21 cellular contexts compared by ENCODE assay signal in the genomic region with DNA sequence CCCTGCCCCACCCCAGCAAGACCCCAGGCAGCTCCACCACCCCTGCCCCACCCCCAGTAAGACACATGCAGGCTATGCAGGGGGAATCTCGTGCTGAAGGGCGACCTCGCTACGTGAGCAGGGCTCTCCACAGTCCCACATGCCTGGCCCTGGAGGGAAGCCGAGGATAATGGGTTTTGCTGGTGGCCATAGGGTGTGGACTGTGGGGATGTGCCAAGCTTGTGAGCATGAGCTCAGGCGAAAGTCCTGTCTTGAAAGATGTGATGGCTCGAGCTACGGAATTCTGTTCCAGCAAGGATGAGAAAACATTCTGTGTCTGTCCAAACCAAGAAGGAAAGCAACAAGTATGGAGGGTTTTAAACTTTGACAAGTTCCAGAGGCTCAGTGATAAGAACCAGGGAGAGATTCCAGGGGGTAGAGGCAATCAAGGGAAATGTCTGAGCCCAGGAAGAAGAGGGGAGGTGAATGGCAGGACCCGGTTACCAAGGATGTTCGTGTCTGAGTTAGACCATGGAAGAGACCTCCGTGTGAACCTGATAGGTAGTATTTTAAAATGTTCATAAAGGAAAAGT.
"Had no signal": no experiment of that assay in that cellular context is flagged by ENCODE, and none has a peak within 500 bp of the region (broad histone marks: within the 10 kb centered on the region; RNA-seq: fewer than 3 reads in every experiment).

No MANE protein-coding gene starts in this region.

- H3K27ac Mint-ChIP-seq: activated CD4-positive, alpha-beta T cell treated with anti-CD3 and anti-CD28 coated beads, Interleukin-2, amount 10 ng/mL, durations not matched to agents 24 days and 14 days; activated CD8-positive, alpha-beta T cell treated with anti-CD3 and anti-CD28 coated beads for 36 hours; activated naive CD8-positive, alpha-beta T cell treated with anti-CD3 and anti-CD28 coated beads for 36 hours; activated T-helper 17 cell treated with anti-CD3 and anti-CD28 coated beads, Interleukin-2, amount 50 U/mL, for 72 hours; neural progenitor cell; stimulated activated effector memory CD8-positive, alpha-beta T cell treated with anti-CD3 and anti-CD28 coated beads, Interleukin-12 subunit alpha, Interleukin-12 subunit beta, amount 100 ng/mL, for 72 hours had no signal

- ATAC-seq: activated CD8-positive, alpha-beta T cell treated with anti-CD3 and anti-CD28 coated beads for 36 hours; activated T-helper 17 cell treated with anti-CD3 and anti-CD28 coated beads, Interleukin-2, amount 50 U/mL, for 72 hours; body of pancreas; mucosa of descending colon; psoas muscle; right lobe of liver; stimulated activated effector memory CD8-positive, alpha-beta T cell treated with anti-CD3 and anti-CD28 coated beads, Interleukin-12 subunit alpha, Interleukin-12 subunit beta, amount 100 ng/mL, for 72 hours had no signal

- H3K4me3 ChIP-seq: body of pancreas, coronary artery, mucosa of descending colon, neural progenitor cell, psoas muscle, right lobe of liver, smooth muscle cell, testis, upper lobe of left lung had no signal

- H3K36me3 ChIP-seq: neural progenitor cell, right lobe of liver, upper lobe of left lung had no signal

- DNase-seq: activated CD4-positive, alpha-beta T cell treated with anti-CD3 and anti-CD28 coated beads, Interleukin-2, amount 10 ng/mL, durations not matched to agents 24 days and 14 days; activated CD8-positive, alpha-beta T cell treated with anti-CD3 and anti-CD28 coated beads for 36 hours; activated naive CD4-positive, alpha-beta T cell; activated naive CD8-positive, alpha-beta T cell treated with anti-CD3 and anti-CD28 coated beads for 36 hours; activated T-cell treated with anti-CD3 and anti-CD28 coated beads, Interleukin-2, amount 50 U/mL, for 1 hour; amygdala; body of pancreas; central memory CD4-positive, alpha-beta T cell; erythroblast; naive B cell; right lobe of liver; stimulated activated CD4-positive, alpha-beta T cell treated with anti-CD3 and anti-CD28 coated beads, Interleukin-4, amount 100 ng/mL, for 24 hours; testis had no signal

- H3K36me3 Mint-ChIP-seq: activated naive CD8-positive, alpha-beta T cell treated with anti-CD3 and anti-CD28 coated beads for 36 hours; neural progenitor cell; stimulated activated effector memory CD8-positive, alpha-beta T cell treated with anti-CD3 and anti-CD28 coated beads, Interleukin-12 subunit alpha, Interleukin-12 subunit beta, amount 100 ng/mL, for 72 hours had no signal

- H3K4me1 ChIP-seq: body of pancreas, right lobe of liver, testis had no signal

- H3K4me3 Mint-ChIP-seq: activated CD4-positive, alpha-beta T cell treated with anti-CD3 and anti-CD28 coated beads, Interleukin-2, amount 10 ng/mL, durations not matched to agents 24 days and 14 days; activated CD8-positive, alpha-beta T cell treated with anti-CD3 and anti-CD28 coated beads for 36 hours; activated naive CD8-positive, alpha-beta T cell treated with anti-CD3 and anti-CD28 coated beads for 36 hours; activated T-helper 17 cell treated with anti-CD3 and anti-CD28 coated beads, Interleukin-2, amount 50 U/mL, for 72 hours; neural progenitor cell; stimulated activated effector memory CD8-positive, alpha-beta T cell treated with anti-CD3 and anti-CD28 coated beads, Interleukin-12 subunit alpha, Interleukin-12 subunit beta, amount 100 ng/mL, for 72 hours had no signal

- H3K4me1 Mint-ChIP-seq: activated T-helper 17 cell treated with anti-CD3 and anti-CD28 coated beads, Interleukin-2, amount 50 U/mL, for 72 hours had no signal

- H3K27me3 ChIP-seq: body of pancreas, right lobe of liver, testis, upper lobe of left lung had no signal

- H3K9me3 ChIP-seq: body of pancreas, mucosa of descending colon, psoas muscle, right lobe of liver, testis had no signal

- H3K27ac ChIP-seq: body of pancreas, coronary artery, neural progenitor cell, psoas muscle, right lobe of liver, testis, upper lobe of left lung had no signal
